ENCODE assay signal across 8 cellular contexts in the genomic region with DNA sequence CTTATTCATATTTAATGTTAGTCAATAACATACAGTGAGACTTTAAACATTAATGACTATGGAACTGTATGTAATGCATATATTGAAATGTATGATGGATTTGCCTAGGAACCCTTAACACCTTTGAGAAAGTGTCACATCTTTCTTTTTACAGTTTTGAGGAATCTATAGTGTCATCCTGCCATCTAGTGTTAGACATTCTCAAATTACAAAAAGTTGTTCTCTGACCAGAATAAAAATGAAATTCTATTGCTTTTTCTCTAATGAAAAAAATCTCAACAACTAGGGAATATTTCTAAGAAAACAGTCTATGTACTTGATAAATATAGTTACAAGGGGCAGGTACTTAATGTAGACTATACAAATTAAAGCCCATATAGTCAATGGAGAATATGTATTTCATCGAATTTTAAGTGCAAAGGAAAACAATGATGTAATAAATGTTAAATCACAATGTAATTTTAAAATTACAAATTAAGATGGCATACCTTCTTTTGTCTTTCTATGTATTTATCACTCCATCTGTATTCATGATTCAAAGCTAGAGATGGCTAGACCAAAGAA. TPM values are rescaled to one million over a fixed set of nuclear protein-coding genes. Genes with fewer than 3 reads are reported as not detected.
DNase-seq lines count a peak whose midpoint lies in the region; ATAC-seq and TF ChIP-seq lines count a peak whose summit lies in the region.

No MANE protein-coding gene starts in this region.

- ATAC-seq in Right ventricle myocardium superior (ENCODE audit: poor library complexity) (no peak), GM18519 (IDR thresholded peaks at IDR 0.05; ENCODE audit: low FRiP score, unreplicated experiment) (no peak), GM19463 (IDR thresholded peaks at IDR 0.05; ENCODE audit: unreplicated experiment) (no peak)

- H3K36me3 ChIP-seq in cardiac muscle cell (no peaks in the 10 kb centered on the region), NT2/D1 (ENCODE audit: insufficient read depth, insufficient read length, low read length) (no peaks in the 10 kb centered on the region), tibial artery (no peaks in the 10 kb centered on the region)

- TF ChIP-seq CTCF in cardiac muscle cell (IDR thresholded peaks at IDR 0.05; ENCODE audit: low read depth, low read length) (peak; percentile 42), fibroblast of mammary gland (conservative IDR thresholded peaks at IDR 0.05; ENCODE audit: control insufficient read depth, insufficient read depth, low read depth, low read length) (peak; percentile 46), tibial artery (IDR thresholded peaks at IDR 0.05) (peak; percentile 52 to 72)

- DNase-seq in cardiac muscle cell (ENCODE audit: low read depth in 1 of 2, low spot score in 1 of 2) (peak; percentile 22 to 61), Right ventricle myocardium superior (no peak), NT2/D1 (ENCODE audit: low read depth, low spot score) (peak; percentile 8), fibroblast of mammary gland (ENCODE audit: low read depth) (peak; percentile 40), tibial artery (no peak)
- DNase-seq in activated T-cell treated with anti-CD3 and anti-CD28 coated beads, Interleukin-2, amount 50 U/mL, for 24 hours, result no peak

- H3K27me3 ChIP-seq in cardiac muscle cell, result no peaks in the 10 kb centered on the region
- no peaks in the 10 kb centered on the region for H3K27me3 ChIP-seq in NT2/D1 (ENCODE audit: insufficient read depth, insufficient read length)
- H3K27me3 ChIP-seq in tibial artery, result no peaks in the 10 kb centered on the region

- H3K4me3 Mint-ChIP-seq in activated T-cell treated with anti-CD3 and anti-CD28 coated beads, Interleukin-2, amount 50 U/mL, for 24 hours, result no peak overlapping the region

- H3K27ac Mint-ChIP-seq in activated T-cell treated with anti-CD3 and anti-CD28 coated beads, Interleukin-2, amount 50 U/mL, for 24 hours, result no peak overlapping the region

- H3K36me3 Mint-ChIP-seq in activated T-cell treated with anti-CD3 and anti-CD28 coated beads, Interleukin-2, amount 50 U/mL, for 24 hours (ENCODE audit: low read depth), result no peaks in the 10 kb centered on the region

- H3K9ac ChIP-seq in NT2/D1 (ENCODE audit: insufficient read length, low read depth), result no peak overlapping the region

- H3K27ac ChIP-seq in cardiac muscle cell (no peak overlapping the region), tibial artery (no peak overlapping the region)

- H3K27me3 Mint-ChIP-seq in activated T-cell treated with anti-CD3 and anti-CD28 coated beads, Interleukin-2, amount 50 U/mL, for 24 hours, result no peaks in the 10 kb centered on the region

- no peaks in the 10 kb centered on the region for H3K9me3 ChIP-seq in cardiac muscle cell (ENCODE audit: low read depth)
- no peaks in the 10 kb centered on the region for H3K9me3 ChIP-seq in NT2/D1 (ENCODE audit: insufficient read depth, low read length)
- H3K9me3 ChIP-seq in tibial artery, result no peaks in the 10 kb centered on the region

- H3K4me1 Mint-ChIP-seq in activated T-cell treated with anti-CD3 and anti-CD28 coated beads, Interleukin-2, amount 50 U/mL, for 24 hours (ENCODE audit: low read depth), result peaks cover 5% of the 10 kb centered on the region

- H3K4me1 ChIP-seq in cardiac muscle cell (ENCODE audit: low read depth) (peaks cover 5% of the 10 kb centered on the region), NT2/D1 (ENCODE audit: insufficient read depth, insufficient read length) (no peaks in the 10 kb centered on the region), tibial artery (peaks cover 0 to 8% (median 0%) of the 10 kb centered on the region in 4 donors)

- H3K9me3 Mint-ChIP-seq in activated T-cell treated with anti-CD3 and anti-CD28 coated beads, Interleukin-2, amount 50 U/mL, for 24 hours, result no peaks in the 10 kb centered on the region

- H3K4me3 ChIP-seq in cardiac muscle cell, result no peak overlapping the region
- H3K4me3 ChIP-seq in NT2/D1 (ENCODE audit: insufficient read length, low read depth), result no peak overlapping the region
- H3K4me3 ChIP-seq in fibroblast of mammary gland (ENCODE audit: control insufficient read depth, low read depth, low read length), result no peak overlapping the region
- no peak overlapping the region for H3K4me3 ChIP-seq in tibial artery

- intact Hi-C loops in Right ventricle myocardium superior (cut with DNase I), result loop anchor here (5.0 to 10.0 kb wide), 3 partner anchors 156 to 591 kb away; no protein-coding TSS in a partner anchor
- intact Hi-C loops in tibial artery (cut with DNase I; ENCODE audit: low total_unique reads), result loop anchor here (5.0 to 10.0 kb wide), 3 partner anchors 158 to 591 kb away; no protein-coding TSS in a partner anchor

RNA-seq across cellular contexts. Expression of gene CALCRL, which starts 5.1 kb away (rescaled TPM):
- total RNA-seq in cardiac muscle cell, result 3.9 and 5.6 TPM in 2 replicates
- 3.6 and 4.7 TPM in 2 replicates for polyA plus RNA-seq in cardiac muscle cell
- total RNA-seq in Right ventricle myocardium superior, result 27.6 TPM

Comparison
In these comparisons a context has a peak if more than half of its experiments do, and no peak if none do; other contexts are left out.
1. DNase-seq: peak in cardiac muscle cell (2 of 2), NT2/D1 (single experiment) and fibroblast of mammary gland (single experiment); none in Right ventricle myocardium superior (single experiment), tibial artery (0 of 2) and activated T-cell treated with anti-CD3 and anti-CD28 coated beads, Interleukin-2, amount 50 U/mL, for 24 hours (single experiment).
2. Peak in every context shown above with its lines, with median percentiles within 50 percentile points of each other: CTCF ChIP-seq.